Comparison of ENCODE assay signal across 8 cellular contexts in genomic region chr19:15449620-15450527, GRCh38. TPM values are rescaled to one million over a fixed set of nuclear protein-coding genes. Genes with fewer than 3 reads are reported as not detected.
DNase-seq lines count a peak whose midpoint lies in the region; ATAC-seq and TF ChIP-seq lines count a peak whose summit lies in the region.

WIZ (minus strand) TSS chr19:15449956; CDS start chr19:15448307, 1,649 bp downstream.

- H3K9me3 ChIP-seq in HEK293 (ENCODE audit: control insufficient read depth, insufficient read depth, low read depth, low read length): no peaks in the 10 kb centered on the region
- H3K9me3 ChIP-seq in mononuclear cell (ENCODE audit: low read depth, low read length): no peaks in the 10 kb centered on the region

- peak; percentile 2 for DNase-seq in DMS153 treated with DMSO at 0.1 percent for 48 hours (lab: John Stamatoyannopoulos, UW; ENCODE audit: unreplicated experiment)
- DNase-seq in NOMO-1 treated with dmso at 0.1 percent for 144 hours (lab: John Stamatoyannopoulos, UW; ENCODE audit: unreplicated experiment): peak; percentile 15
- DNase-seq in activated T-cell treated with anti-CD3 and anti-CD28 coated beads for 1 hour (ENCODE audit: low read depth): peak; percentile 82
- peak; percentile 73 for DNase-seq in epithelial cell of esophagus (ENCODE audit: low read depth)
- peak; percentile 73 to 74 for DNase-seq in stimulated activated CD8-positive, alpha-beta memory T cell treated with anti-CD3 and anti-CD28 coated beads, Interleukin-15, amount 100 ng/mL, for 48 hours (ENCODE audit: low read depth in 2 of 2)

- H3K36me3 ChIP-seq in HEK293 (ENCODE audit: control insufficient read depth in 2 of 2, insufficient read depth in 1 of 2, low read length in 2 of 2): peaks cover 0 to 8% of the 10 kb centered on the region in 2 experiments; a peak in 1 of 3 replicates

- CTCF ChIA-PET in HEK293 (lab: Yijun Ruan, JAX): no interaction called here

- ATAC-seq in GM21619 (IDR thresholded peaks at IDR 0.05; ENCODE audit: unreplicated experiment): no peak

- H3K4me3 ChIP-seq in HEK293 (ENCODE audit: low read depth, low read length) (peak within 1 kb of the TSS; percentile 55), epithelial cell of esophagus (ENCODE audit: low read length) (peak within 1 kb of the TSS; percentile 51), mononuclear cell (ENCODE audit: low read length) (peak within 1 kb of the TSS; percentile 38)

- POLR2A ChIA-PET in HEK293 (lab: Yijun Ruan, JAX): no interaction called here

- H3K4me1 ChIP-seq in HEK293 (ENCODE audit: control insufficient read depth, insufficient read depth, low read length) (peaks cover 2% of the 10 kb centered on the region; the same call in 1 of the 2 replicates), mononuclear cell (ENCODE audit: insufficient read depth, low read length) (peaks cover 14% of the 10 kb centered on the region)

- H3K27ac ChIP-seq in HEK293 (ENCODE audit: extremely low read depth, low read depth, low read length): no peak within 1 kb of the TSS; the same call in 1 of the 2 replicates

- H3K27me3 ChIP-seq in mononuclear cell (ENCODE audit: insufficient read depth, low read length): no peaks in the 10 kb centered on the region

- TF ChIP-seq CTCF in HEK293 (tag by site-specific recombination; IDR thresholded peaks at IDR 0.05) (no peak), epithelial cell of esophagus (IDR thresholded peaks at IDR 0.05; ENCODE audit: insufficient read depth, low read depth, low read length, missing control alignments) (no peak)

TF ChIP-seq in HEK293, 187 proteins besides CTCF, POLR2A, EP300 and RAD21 (continues in another document):
- TF ChIP-seq ZNF837 (tag by site-specific recombination; IDR thresholded peaks at IDR 0.05) (no peak), ZNF76 (tag by site-specific recombination; IDR thresholded peaks at IDR 0.05; ENCODE audit: borderline replicate concordance, low read depth) (no peak), TCF7L2 (IDR thresholded peaks at IDR 0.05; ENCODE audit: borderline replicate concordance, low read depth, low read length) (no peak), ZBTB11 (tag by site-specific recombination; conservative IDR thresholded peaks at IDR 0.05; ENCODE audit: low read depth) (no peak), ATF2 (tag by site-specific recombination; IDR thresholded peaks at IDR 0.05; ENCODE audit: low read depth) (no peak), ZNF324 (tag by site-specific recombination; IDR thresholded peaks at IDR 0.05) (no peak), ZNF302 (tag by site-specific recombination; IDR thresholded peaks at IDR 0.05; ENCODE audit: low read depth) (no peak), ZNF214 (tag by site-specific recombination; IDR thresholded peaks at IDR 0.05; ENCODE audit: borderline replicate concordance) (no peak), ZNF530 (tag by site-specific recombination; IDR thresholded peaks at IDR 0.05; ENCODE audit: low read depth) (no peak), ZNF280D (tag by site-specific recombination; IDR thresholded peaks at IDR 0.05) (no peak), ZNF148 (tag by site-specific recombination; IDR thresholded peaks at IDR 0.05; ENCODE audit: borderline replicate concordance) (no peak), ZNF398 (tag by site-specific recombination; IDR thresholded peaks at IDR 0.05) (0 out of 2 replicates have a peak, but pooled peaks have one; percentile 9), KLF9 (tag by site-specific recombination; IDR thresholded peaks at IDR 0.05; ENCODE audit: low read depth) (no peak), ZNF404 (tag by site-specific recombination; IDR thresholded peaks at IDR 0.05) (no peak), ZNF354C (tag by site-specific recombination; IDR thresholded peaks at IDR 0.05; ENCODE audit: borderline replicate concordance, low read depth) (no peak)

RNA-seq across cellular contexts. Expression of gene WIZ, which starts in this region (rescaled TPM):
- total RNA-seq in mononuclear cell: 3.6 TPM

Comparison
In these comparisons a context has a peak if more than half of its experiments do, and no peak if none do; other contexts are left out.
1. DNase-seq: peak in every context shown above with its lines; median percentile 82 in activated T-cell treated with anti-CD3 and anti-CD28 coated beads for 1 hour; 74 in stimulated activated CD8-positive, alpha-beta memory T cell treated with anti-CD3 and anti-CD28 coated beads, Interleukin-15, amount 100 ng/mL, for 48 hours; 73 in epithelial cell of esophagus; 15 in NOMO-1 treated with dmso at 0.1 percent for 144 hours; 2 in DMS153 treated with DMSO at 0.1 percent for 48 hours.